8 cellular contexts compared by ENCODE assay signal in the genomic region with DNA sequence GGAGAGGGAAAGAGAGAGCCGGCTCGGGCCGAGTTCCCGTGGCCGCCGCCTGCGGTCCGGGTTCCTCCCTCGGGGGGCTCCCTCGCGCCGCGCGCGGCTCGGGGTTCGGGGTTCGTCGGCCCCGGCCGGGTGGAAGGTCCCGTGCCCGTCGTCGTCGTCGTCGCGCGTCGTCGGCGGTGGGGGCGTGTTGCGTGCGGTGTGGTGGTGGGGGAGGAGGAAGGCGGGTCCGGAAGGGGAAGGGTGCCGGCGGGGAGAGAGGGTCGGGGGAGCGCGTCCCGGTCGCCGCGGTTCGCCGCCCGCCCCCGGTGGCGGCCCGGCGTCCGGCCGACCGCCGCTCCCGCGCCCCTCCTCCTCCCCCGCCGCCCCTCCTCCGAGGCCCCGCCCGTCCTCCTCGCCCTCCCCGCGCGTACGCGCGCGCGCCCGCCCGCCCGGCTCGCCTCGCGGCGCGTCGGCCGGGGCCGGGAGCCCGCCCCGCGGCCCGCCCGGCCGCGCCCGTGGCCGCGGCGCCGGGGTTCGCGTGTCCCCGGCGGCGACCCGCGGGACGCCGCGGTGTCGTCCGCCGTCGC.
A peak's percentile ranks its signal among the peaks of the same experiment; 100 is the strongest.
DNase-seq lines count a peak whose midpoint lies in the region; ATAC-seq and TF ChIP-seq lines count a peak whose summit lies in the region.
"Not testable (repeated sequence)": the region's sequence is repeated elsewhere in the genome, so short reads cannot be mapped to it uniquely, and the experiment has no call there.

No MANE protein-coding gene starts in this region.

- intact Hi-C loops in activated CD4-positive, alpha-beta memory T cell treated with anti-CD3 and anti-CD28 coated beads for 36 hours (cut with micrococcal nuclease); heart left ventricle (cut with DNase I); upper lobe of right lung (cut with DNase I): not testable (repeated sequence)

- H3K36me3 Mint-ChIP-seq in activated CD4-positive, alpha-beta memory T cell treated with anti-CD3 and anti-CD28 coated beads for 36 hours; activated naive CD4-positive, alpha-beta T cell treated with anti-CD3 and anti-CD28 coated beads, Interleukin-2, amount 10 ng/mL, durations not matched to agents 7 days and 5 days; neural crest cell (ENCODE audit: low read depth): not testable (repeated sequence)

- H3K9me3 ChIP-seq in heart left ventricle, upper lobe of right lung: not testable (repeated sequence)

- not testable (repeated sequence) for H3K36me3 ChIP-seq in heart left ventricle, upper lobe of right lung

- H3K4me3 ChIP-seq in heart left ventricle, upper lobe of right lung: not testable (repeated sequence)

- not testable (repeated sequence) for H3K4me1 Mint-ChIP-seq in activated CD4-positive, alpha-beta memory T cell treated with anti-CD3 and anti-CD28 coated beads for 36 hours (ENCODE audit: low read depth); activated naive CD4-positive, alpha-beta T cell treated with anti-CD3 and anti-CD28 coated beads, Interleukin-2, amount 10 ng/mL, durations not matched to agents 7 days and 5 days; neural crest cell

- TF ChIP-seq POLR2A in heart left ventricle (IDR thresholded peaks at IDR 0.05) = not testable (repeated sequence)

- peak; percentile 60 for ATAC-seq in GM21381 (IDR thresholded peaks at IDR 0.05; ENCODE audit: unreplicated experiment)
- peak; percentile 61 for ATAC-seq in HG03520 (IDR thresholded peaks at IDR 0.05; ENCODE audit: unreplicated experiment)
- ATAC-seq in heart left ventricle, upper lobe of right lung: not testable (repeated sequence)

- not testable (repeated sequence) for H3K9me3 Mint-ChIP-seq in activated CD4-positive, alpha-beta memory T cell treated with anti-CD3 and anti-CD28 coated beads for 36 hours; activated naive CD4-positive, alpha-beta T cell treated with anti-CD3 and anti-CD28 coated beads, Interleukin-2, amount 10 ng/mL, durations not matched to agents 7 days and 5 days; neural crest cell

- H3K27me3 ChIP-seq in heart left ventricle, upper lobe of right lung: not testable (repeated sequence)

- 38 to 79% (median 48%) methylated on average over 21 to 36 of the region's 111 CpGs; no CpG with 5 or more reads in 1 of the 4 donors for WGBS in heart left ventricle, 4 donors

- not testable (repeated sequence) for H3K27me3 Mint-ChIP-seq in activated CD4-positive, alpha-beta memory T cell treated with anti-CD3 and anti-CD28 coated beads for 36 hours; activated naive CD4-positive, alpha-beta T cell treated with anti-CD3 and anti-CD28 coated beads, Interleukin-2, amount 10 ng/mL, durations not matched to agents 7 days and 5 days; neural crest cell (ENCODE audit: low read depth)

- not testable (repeated sequence) for H3K4me3 Mint-ChIP-seq in activated CD4-positive, alpha-beta memory T cell treated with anti-CD3 and anti-CD28 coated beads for 36 hours; activated naive CD4-positive, alpha-beta T cell treated with anti-CD3 and anti-CD28 coated beads, Interleukin-2, amount 10 ng/mL, durations not matched to agents 7 days and 5 days; neural crest cell

- not testable (repeated sequence) for H3K4me1 ChIP-seq in heart left ventricle, upper lobe of right lung

- TF ChIP-seq CTCF in heart left ventricle (IDR thresholded peaks at IDR 0.05); neural crest cell (conservative IDR thresholded peaks at IDR 0.05); upper lobe of right lung (IDR thresholded peaks at IDR 0.05): not testable (repeated sequence)

- CTCF ChIA-PET in activated CD4-positive, alpha-beta memory T cell treated with anti-CD3 and anti-CD28 coated beads for 36 hours (lab: Charles Lee); activated naive CD4-positive, alpha-beta T cell treated with anti-CD3 and anti-CD28 coated beads, Interleukin-2, amount 10 ng/mL, durations not matched to agents 7 days and 5 days (lab: Charles Lee): not testable (repeated sequence)

- peak; percentile 59 for DNase-seq in activated CD4-positive, alpha-beta memory T cell treated with anti-CD3 and anti-CD28 coated beads for 36 hours
- DNase-seq in activated naive CD4-positive, alpha-beta T cell treated with anti-CD3 and anti-CD28 coated beads, Interleukin-2, amount 10 ng/mL, durations not matched to agents 7 days and 5 days = peak; percentile 34
- peak in 4 of 5 donors; percentile 5 to 90 (median 50) for DNase-seq in heart left ventricle
- peak; percentile 92 for DNase-seq in neural crest cell (ENCODE audit: low read depth, low spot score)
- DNase-seq in stimulated activated CD4-positive, alpha-beta T cell treated with anti-CD3 and anti-CD28 coated beads, TNF-alpha, amount 100 ng/mL, for 1 hour (ENCODE audit: low read depth in 3 of 3, low spot score in 1 of 3) = peak in 2 of 3 donors; percentile 72 to 85
- peak; percentile 87 for DNase-seq in upper lobe of right lung

- H3K27ac Mint-ChIP-seq in activated CD4-positive, alpha-beta memory T cell treated with anti-CD3 and anti-CD28 coated beads for 36 hours; activated naive CD4-positive, alpha-beta T cell treated with anti-CD3 and anti-CD28 coated beads, Interleukin-2, amount 10 ng/mL, durations not matched to agents 7 days and 5 days; neural crest cell (ENCODE audit: unreplicated experiment): not testable (repeated sequence)

- not testable (repeated sequence) for H3K27ac ChIP-seq in heart left ventricle, upper lobe of right lung

- POLR2A ChIA-PET in activated CD4-positive, alpha-beta memory T cell treated with anti-CD3 and anti-CD28 coated beads for 36 hours (lab: Charles Lee) = not testable (repeated sequence)

Comparison
In these comparisons a context has a peak if more than half of its experiments do, and no peak if none do; other contexts are left out.
1. DNase-seq: peak in every context shown above with its lines; median percentile 92 in neural crest cell; 87 in upper lobe of right lung; 78 in stimulated activated CD4-positive, alpha-beta T cell treated with anti-CD3 and anti-CD28 coated beads, TNF-alpha, amount 100 ng/mL, for 1 hour; 59 in activated CD4-positive, alpha-beta memory T cell treated with anti-CD3 and anti-CD28 coated beads for 36 hours; 50 in heart left ventricle; 34 in activated naive CD4-positive, alpha-beta T cell treated with anti-CD3 and anti-CD28 coated beads, Interleukin-2, amount 10 ng/mL, durations not matched to agents 7 days and 5 days.